ENCODE assay signal across 13 cellular contexts in genomic region chr2:129605654-129606053, GRCh38.
"Had no signal": no experiment of that assay in that cellular context is flagged by ENCODE, and none has a peak within 500 bp of the region (broad histone marks: within the 10 kb centered on the region; RNA-seq: fewer than 3 reads in every experiment).

No MANE protein-coding gene starts in this region.

- H3K4me1 ChIP-seq: tibial artery, uterus had no signal

- H3K4me3 Mint-ChIP-seq: activated CD8-positive, alpha-beta T cell treated with anti-CD3 and anti-CD28 coated beads for 36 hours; activated T-cell treated with anti-CD3 and anti-CD28 coated beads, Interleukin-2, amount 50 U/mL, for 4 hours; naive thymus-derived CD8-positive, alpha-beta T cell; stimulated activated memory B cell treated with anti-CD40 and anti-IgM and Interleukin-4, amounts not matched to agents 10 μg/mL and 1 μg/mL and 100 μg/mL, for 72 hours had no signal

- H3K4me1 Mint-ChIP-seq: stimulated activated memory B cell treated with anti-CD40 and anti-IgM and Interleukin-4, amounts not matched to agents 10 μg/mL and 1 μg/mL and 100 μg/mL, for 72 hours had no signal

- H3K9me3 ChIP-seq: mucosa of descending colon, tibial artery, uterus had no signal

- H3K36me3 ChIP-seq: tibial artery, uterus had no signal

- H3K4me3 ChIP-seq: mucosa of descending colon, tibial artery, uterus had no signal

- H3K36me3 Mint-ChIP-seq: stimulated activated memory B cell treated with anti-CD40 and anti-IgM and Interleukin-4, amounts not matched to agents 10 μg/mL and 1 μg/mL and 100 μg/mL, for 72 hours had no signal

- H3K27me3 ChIP-seq: uterus had no signal

- H3K27ac Mint-ChIP-seq: activated CD8-positive, alpha-beta T cell treated with anti-CD3 and anti-CD28 coated beads for 36 hours; stimulated activated memory B cell treated with anti-CD40 and anti-IgM and Interleukin-4, amounts not matched to agents 10 μg/mL and 1 μg/mL and 100 μg/mL, for 72 hours had no signal

- H3K27ac ChIP-seq: tibial artery, uterus, VCaP had no signal

- H3K9me3 Mint-ChIP-seq: activated CD8-positive, alpha-beta T cell treated with anti-CD3 and anti-CD28 coated beads for 36 hours had no signal

- DNase-seq: activated CD8-positive, alpha-beta T cell treated with anti-CD3 and anti-CD28 coated beads for 36 hours; activated effector memory CD4-positive, alpha-beta T cell treated with Interleukin-2 at 50 U/mL for 16 hours; activated naive CD4-positive, alpha-beta T cell treated with anti-CD3 and anti-CD28 coated beads, Interleukin-2, amount 50 U/mL, for 16 hours; activated T-cell treated with anti-CD3 and anti-CD28 coated beads, Interleukin-2, amount 50 U/mL, for 4 hours; mucosa of descending colon; naive thymus-derived CD8-positive, alpha-beta T cell; posterior cingulate gyrus; stimulated activated CD4-positive, alpha-beta T cell treated with anti-CD3 and anti-CD28 coated beads, Interleukin-2, amount 100 ng/mL, for 48 hours; T1000; tibial artery; uterus had no signal
